1 cellular context compared by ENCODE assay signal in the genomic region with DNA sequence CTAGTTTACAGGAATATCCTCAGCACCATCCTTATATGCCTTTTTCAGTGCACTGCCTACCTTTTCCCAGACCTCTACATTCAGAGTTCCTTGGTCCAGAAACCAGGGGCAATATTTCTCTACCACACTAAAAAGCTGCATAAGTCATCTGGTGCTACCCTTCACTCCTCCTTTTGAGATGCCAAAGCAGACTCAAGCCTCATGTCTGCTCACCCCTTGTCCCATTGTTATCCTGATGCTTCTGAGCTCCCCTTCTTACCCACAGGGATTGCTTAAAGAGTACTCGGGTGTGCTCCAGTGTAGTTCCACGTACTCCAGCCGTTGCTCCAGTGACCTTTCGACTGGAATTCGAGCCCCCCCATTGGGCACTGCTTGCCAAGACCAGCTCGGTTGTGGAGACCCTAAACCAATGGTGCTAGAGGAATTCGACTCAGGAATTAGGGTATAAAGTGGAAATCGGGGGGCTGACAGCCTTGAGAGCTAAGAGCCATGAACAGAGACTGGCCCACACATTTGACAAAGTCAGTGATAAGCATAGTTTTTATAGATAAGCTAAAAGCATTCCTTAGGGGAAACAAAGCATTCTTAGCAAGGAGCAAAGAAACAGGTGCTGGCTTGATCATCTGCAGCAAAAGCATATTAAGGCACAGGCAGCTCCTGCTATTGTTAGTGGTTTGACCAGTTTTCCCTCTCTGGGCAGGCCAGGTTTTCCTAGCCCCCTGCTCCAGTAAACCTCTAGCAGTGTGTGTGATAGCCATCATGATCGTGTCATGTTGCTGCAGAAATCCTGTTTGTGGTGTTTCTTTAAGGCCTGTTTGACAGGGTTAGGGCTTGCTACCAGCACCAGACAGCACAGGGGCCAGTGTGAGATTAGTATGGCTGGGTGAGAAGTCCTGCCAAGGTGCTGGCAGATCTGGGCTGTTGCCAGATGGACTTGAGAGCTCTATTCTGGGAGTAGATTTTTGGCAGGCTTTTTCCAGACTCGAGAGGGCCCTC.
TF ChIP-seq lines count a peak whose summit lies in the region.

No MANE protein-coding gene starts in this region.

TF ChIP-seq in K562, 482 proteins besides CTCF, POLR2A, EP300 and RAD21 (continued from another document and continues in another):
- TF ChIP-seq, protein P1, sequence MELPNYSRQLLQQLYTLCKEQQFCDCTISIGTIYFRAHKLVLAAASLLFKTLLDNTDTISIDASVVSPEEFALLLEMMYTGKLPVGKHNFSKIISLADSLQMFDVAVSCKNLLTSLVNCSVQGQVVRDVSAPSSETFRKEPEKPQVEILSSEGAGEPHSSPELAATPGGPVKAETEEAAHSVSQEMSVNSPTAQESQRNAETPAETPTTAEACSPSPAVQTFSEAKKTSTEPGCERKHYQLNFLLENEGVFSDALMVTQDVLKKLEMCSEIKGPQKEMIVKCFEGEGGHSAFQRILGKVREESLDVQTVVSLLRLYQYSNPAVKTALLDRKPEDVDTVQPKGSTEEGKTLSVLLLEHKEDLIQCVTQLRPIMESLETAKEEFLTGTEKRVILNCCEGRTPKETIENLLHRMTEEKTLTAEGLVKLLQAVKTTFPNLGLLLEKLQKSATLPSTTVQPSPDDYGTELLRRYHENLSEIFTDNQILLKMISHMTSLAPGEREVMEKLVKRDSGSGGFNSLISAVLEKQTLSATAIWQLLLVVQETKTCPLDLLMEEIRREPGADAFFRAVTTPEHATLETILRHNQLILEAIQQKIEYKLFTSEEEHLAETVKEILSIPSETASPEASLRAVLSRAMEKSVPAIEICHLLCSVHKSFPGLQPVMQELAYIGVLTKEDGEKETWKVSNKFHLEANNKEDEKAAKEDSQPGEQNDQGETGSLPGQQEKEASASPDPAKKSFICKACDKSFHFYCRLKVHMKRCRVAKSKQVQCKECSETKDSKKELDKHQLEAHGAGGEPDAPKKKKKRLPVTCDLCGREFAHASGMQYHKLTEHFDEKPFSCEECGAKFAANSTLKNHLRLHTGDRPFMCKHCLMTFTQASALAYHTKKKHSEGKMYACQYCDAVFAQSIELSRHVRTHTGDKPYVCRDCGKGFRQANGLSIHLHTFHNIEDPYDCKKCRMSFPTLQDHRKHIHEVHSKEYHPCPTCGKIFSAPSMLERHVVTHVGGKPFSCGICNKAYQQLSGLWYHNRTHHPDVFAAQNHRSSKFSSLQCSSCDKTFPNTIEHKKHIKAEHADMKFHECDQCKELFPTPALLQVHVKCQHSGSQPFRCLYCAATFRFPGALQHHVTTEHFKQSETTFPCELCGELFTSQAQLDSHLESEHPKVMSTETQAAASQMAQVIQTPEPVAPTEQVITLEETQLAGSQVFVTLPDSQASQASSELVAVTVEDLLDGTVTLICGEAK (IDR thresholded peaks at IDR 0.05), result no peak
- TF ChIP-seq, protein P1 (CRISPR knock-in tag; IDR thresholded peaks at IDR 0.05), result no peak
- TF ChIP-seq ZNF197 (CRISPR knock-in tag; IDR thresholded peaks at IDR 0.05; ENCODE audit: low read depth), result 0 out of 2 replicates have a peak, but pooled peaks have one; percentile 46
- no peak for TF ChIP-seq GTF2E2 (tag; IDR thresholded peaks at IDR 0.05)
- no peak for TF ChIP-seq MTA3 (IDR thresholded peaks at IDR 0.05; ENCODE audit: borderline replicate concordance)
- no peak for TF ChIP-seq TAF15 (IDR thresholded peaks at IDR 0.05; ENCODE audit: low read depth, low read length)
- TF ChIP-seq ERF (CRISPR knock-in tag; IDR thresholded peaks at IDR 0.05), result 0 out of 2 replicates have a peak, but pooled peaks have one; percentile 8
- peak; percentile 34 for TF ChIP-seq PTRF (tag; IDR thresholded peaks at IDR 0.05)
- 0 out of 2 replicates have a peak, but pooled peaks have one; percentile 41 for TF ChIP-seq KLF10 (CRISPR knock-in tag; IDR thresholded peaks at IDR 0.05)
- no peak for TF ChIP-seq CC2D1A (IDR thresholded peaks at IDR 0.05)
- TF ChIP-seq SIRT6 (IDR thresholded peaks at IDR 0.05; ENCODE audit: low read depth, low read length), result no peak
- no peak for TF ChIP-seq ETV6 (IDR thresholded peaks at IDR 0.05; ENCODE audit: borderline replicate concordance in 1 of 2, low read depth in 2 of 2, low read length in 1 of 2)
- TF ChIP-seq ETV6 (CRISPR knock-in tag; IDR thresholded peaks at IDR 0.05; ENCODE audit: borderline replicate concordance), result no peak
- TF ChIP-seq, protein P2, sequence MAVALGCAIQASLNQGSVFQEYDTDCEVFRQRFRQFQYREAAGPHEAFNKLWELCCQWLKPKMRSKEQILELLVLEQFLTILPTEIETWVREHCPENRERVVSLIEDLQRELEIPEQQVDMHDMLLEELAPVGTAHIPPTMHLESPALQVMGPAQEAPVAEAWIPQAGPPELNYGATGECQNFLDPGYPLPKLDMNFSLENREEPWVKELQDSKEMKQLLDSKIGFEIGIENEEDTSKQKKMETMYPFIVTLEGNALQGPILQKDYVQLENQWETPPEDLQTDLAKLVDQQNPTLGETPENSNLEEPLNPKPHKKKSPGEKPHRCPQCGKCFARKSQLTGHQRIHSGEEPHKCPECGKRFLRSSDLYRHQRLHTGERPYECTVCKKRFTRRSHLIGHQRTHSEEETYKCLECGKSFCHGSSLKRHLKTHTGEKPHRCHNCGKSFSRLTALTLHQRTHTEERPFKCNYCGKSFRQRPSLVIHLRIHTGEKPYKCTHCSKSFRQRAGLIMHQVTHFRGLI (CRISPR knock-in tag; IDR thresholded peaks at IDR 0.05), result peak; percentile 51; the same call in 1 of the 2 replicates
- no peak for TF ChIP-seq RBBP5 (IDR thresholded peaks at IDR 0.05; ENCODE audit: borderline replicate concordance, insufficient read depth, low read length, poor library complexity, severe bottlenecking)
- TF ChIP-seq, protein P3, sequence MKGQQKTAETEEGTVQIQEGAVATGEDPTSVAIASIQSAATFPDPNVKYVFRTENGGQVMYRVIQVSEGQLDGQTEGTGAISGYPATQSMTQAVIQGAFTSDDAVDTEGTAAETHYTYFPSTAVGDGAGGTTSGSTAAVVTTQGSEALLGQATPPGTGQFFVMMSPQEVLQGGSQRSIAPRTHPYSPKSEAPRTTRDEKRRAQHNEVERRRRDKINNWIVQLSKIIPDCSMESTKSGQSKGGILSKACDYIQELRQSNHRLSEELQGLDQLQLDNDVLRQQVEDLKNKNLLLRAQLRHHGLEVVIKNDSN (CRISPR knock-in tag; IDR thresholded peaks at IDR 0.05), result no peak
- TF ChIP-seq, protein P4, sequence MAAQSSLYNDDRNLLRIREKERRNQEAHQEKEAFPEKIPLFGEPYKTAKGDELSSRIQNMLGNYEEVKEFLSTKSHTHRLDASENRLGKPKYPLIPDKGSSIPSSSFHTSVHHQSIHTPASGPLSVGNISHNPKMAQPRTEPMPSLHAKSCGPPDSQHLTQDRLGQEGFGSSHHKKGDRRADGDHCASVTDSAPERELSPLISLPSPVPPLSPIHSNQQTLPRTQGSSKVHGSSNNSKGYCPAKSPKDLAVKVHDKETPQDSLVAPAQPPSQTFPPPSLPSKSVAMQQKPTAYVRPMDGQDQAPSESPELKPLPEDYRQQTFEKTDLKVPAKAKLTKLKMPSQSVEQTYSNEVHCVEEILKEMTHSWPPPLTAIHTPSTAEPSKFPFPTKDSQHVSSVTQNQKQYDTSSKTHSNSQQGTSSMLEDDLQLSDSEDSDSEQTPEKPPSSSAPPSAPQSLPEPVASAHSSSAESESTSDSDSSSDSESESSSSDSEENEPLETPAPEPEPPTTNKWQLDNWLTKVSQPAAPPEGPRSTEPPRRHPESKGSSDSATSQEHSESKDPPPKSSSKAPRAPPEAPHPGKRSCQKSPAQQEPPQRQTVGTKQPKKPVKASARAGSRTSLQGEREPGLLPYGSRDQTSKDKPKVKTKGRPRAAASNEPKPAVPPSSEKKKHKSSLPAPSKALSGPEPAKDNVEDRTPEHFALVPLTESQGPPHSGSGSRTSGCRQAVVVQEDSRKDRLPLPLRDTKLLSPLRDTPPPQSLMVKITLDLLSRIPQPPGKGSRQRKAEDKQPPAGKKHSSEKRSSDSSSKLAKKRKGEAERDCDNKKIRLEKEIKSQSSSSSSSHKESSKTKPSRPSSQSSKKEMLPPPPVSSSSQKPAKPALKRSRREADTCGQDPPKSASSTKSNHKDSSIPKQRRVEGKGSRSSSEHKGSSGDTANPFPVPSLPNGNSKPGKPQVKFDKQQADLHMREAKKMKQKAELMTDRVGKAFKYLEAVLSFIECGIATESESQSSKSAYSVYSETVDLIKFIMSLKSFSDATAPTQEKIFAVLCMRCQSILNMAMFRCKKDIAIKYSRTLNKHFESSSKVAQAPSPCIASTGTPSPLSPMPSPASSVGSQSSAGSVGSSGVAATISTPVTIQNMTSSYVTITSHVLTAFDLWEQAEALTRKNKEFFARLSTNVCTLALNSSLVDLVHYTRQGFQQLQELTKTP (IDR thresholded peaks at IDR 0.05; ENCODE audit: low read depth in 1 of 2, partially characterized antibody in 2 of 2), result peak in 1 of 2 experiments; percentile 18
- TF ChIP-seq SMAD4 (CRISPR knock-in tag; conservative IDR thresholded peaks at IDR 0.05), result peak; percentile 19
- TF ChIP-seq ZNF311 (CRISPR knock-in tag; IDR thresholded peaks at IDR 0.05), result peak; percentile 28
- TF ChIP-seq HIVEP1 (CRISPR knock-in tag; IDR thresholded peaks at IDR 0.05), result peak; percentile 15; the same call in 1 of the 2 replicates
- no peak for TF ChIP-seq TAF9B (IDR thresholded peaks at IDR 0.05; ENCODE audit: partially characterized antibody)
- TF ChIP-seq, protein P5, sequence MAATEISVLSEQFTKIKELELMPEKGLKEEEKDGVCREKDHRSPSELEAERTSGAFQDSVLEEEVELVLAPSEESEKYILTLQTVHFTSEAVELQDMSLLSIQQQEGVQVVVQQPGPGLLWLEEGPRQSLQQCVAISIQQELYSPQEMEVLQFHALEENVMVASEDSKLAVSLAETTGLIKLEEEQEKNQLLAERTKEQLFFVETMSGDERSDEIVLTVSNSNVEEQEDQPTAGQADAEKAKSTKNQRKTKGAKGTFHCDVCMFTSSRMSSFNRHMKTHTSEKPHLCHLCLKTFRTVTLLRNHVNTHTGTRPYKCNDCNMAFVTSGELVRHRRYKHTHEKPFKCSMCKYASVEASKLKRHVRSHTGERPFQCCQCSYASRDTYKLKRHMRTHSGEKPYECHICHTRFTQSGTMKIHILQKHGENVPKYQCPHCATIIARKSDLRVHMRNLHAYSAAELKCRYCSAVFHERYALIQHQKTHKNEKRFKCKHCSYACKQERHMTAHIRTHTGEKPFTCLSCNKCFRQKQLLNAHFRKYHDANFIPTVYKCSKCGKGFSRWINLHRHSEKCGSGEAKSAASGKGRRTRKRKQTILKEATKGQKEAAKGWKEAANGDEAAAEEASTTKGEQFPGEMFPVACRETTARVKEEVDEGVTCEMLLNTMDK (IDR thresholded peaks at IDR 0.05; ENCODE audit: borderline replicate concordance, insufficient read depth, low read depth, low read length, poor library complexity, severe bottlenecking), result no peak
- TF ChIP-seq HDAC8 (tag; IDR thresholded peaks at IDR 0.05), result peak; percentile 66; the same call in 1 of the 2 replicates
- TF ChIP-seq, protein P6, sequence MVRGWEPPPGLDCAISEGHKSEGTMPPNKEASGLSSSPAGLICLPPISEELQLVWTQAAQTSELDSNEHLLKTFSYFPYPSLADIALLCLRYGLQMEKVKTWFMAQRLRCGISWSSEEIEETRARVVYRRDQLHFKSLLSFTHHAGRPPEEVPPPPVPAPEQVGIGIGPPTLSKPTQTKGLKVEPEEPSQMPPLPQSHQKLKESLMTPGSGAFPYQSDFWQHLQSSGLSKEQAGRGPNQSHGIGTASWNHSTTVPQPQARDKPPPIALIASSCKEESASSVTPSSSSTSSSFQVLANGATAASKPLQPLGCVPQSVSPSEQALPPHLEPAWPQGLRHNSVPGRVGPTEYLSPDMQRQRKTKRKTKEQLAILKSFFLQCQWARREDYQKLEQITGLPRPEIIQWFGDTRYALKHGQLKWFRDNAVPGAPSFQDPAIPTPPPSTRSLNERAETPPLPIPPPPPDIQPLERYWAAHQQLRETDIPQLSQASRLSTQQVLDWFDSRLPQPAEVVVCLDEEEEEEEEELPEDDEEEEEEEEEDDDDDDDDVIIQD (CRISPR knock-in tag; IDR thresholded peaks at IDR 0.05), result no peak
- TF ChIP-seq, protein P7, sequence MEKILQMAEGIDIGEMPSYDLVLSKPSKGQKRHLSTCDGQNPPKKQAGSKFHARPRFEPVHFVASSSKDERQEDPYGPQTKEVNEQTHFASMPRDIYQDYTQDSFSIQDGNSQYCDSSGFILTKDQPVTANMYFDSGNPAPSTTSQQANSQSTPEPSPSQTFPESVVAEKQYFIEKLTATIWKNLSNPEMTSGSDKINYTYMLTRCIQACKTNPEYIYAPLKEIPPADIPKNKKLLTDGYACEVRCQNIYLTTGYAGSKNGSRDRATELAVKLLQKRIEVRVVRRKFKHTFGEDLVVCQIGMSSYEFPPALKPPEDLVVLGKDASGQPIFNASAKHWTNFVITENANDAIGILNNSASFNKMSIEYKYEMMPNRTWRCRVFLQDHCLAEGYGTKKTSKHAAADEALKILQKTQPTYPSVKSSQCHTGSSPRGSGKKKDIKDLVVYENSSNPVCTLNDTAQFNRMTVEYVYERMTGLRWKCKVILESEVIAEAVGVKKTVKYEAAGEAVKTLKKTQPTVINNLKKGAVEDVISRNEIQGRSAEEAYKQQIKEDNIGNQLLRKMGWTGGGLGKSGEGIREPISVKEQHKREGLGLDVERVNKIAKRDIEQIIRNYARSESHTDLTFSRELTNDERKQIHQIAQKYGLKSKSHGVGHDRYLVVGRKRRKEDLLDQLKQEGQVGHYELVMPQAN (IDR thresholded peaks at IDR 0.05; ENCODE audit: borderline replicate concordance), result no peak
- no peak for TF ChIP-seq HDAC1 (IDR thresholded peaks at IDR 0.05)
- TF ChIP-seq, protein P8, sequence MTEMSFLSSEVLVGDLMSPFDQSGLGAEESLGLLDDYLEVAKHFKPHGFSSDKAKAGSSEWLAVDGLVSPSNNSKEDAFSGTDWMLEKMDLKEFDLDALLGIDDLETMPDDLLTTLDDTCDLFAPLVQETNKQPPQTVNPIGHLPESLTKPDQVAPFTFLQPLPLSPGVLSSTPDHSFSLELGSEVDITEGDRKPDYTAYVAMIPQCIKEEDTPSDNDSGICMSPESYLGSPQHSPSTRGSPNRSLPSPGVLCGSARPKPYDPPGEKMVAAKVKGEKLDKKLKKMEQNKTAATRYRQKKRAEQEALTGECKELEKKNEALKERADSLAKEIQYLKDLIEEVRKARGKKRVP (CRISPR knock-in tag; IDR thresholded peaks at IDR 0.05), result no peak
- no peak for TF ChIP-seq HEY1 (CRISPR knock-in tag; IDR thresholded peaks at IDR 0.05; ENCODE audit: borderline replicate concordance)
